ENCODE assay signal across 7 cellular contexts in the genomic region with DNA sequence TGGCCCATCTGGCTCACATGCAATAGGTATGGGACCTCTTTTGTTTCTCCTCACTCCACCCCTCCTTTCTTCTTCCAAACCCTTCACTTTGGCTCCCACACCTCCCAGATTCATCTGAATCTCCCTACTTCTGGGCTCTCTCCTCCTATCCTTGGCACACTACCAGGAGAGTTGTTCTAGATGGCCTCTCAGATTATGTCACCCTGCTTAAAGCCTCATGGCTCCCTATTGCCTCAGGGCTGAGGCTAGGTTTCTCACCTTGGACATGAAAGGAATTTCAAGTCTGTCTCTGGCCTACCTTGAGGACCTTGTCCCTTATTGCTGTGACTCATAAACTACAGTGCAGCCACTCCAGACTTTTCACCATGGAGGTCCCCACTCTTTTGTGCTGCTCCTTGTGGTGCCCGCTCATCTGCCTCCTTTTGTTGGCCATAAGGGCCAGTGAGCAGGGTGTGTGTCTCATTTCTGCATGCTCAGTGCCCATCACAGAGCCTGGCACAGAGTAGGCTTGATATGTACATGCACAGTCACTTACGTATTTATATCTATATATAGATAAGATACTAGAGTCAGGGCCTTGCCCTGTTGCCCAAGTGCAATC. TPM values are rescaled to one million over a fixed set of nuclear protein-coding genes. Genes with fewer than 3 reads are reported as not detected.
DNase-seq lines count a peak whose midpoint lies in the region; ATAC-seq and TF ChIP-seq lines count a peak whose summit lies in the region.

No MANE protein-coding gene starts in this region.

- no peak for ATAC-seq in HG02798 (IDR thresholded peaks at IDR 0.05; ENCODE audit: poor library complexity, unreplicated experiment)
- no peak for ATAC-seq in HG02610 (IDR thresholded peaks at IDR 0.05; ENCODE audit: unreplicated experiment)

- H3K27me3 ChIP-seq in liver (ENCODE audit: control insufficient read depth in 4 of 4, insufficient read depth in 4 of 4, low read length in 3 of 4): no peaks in the 10 kb centered on the region
- H3K27me3 ChIP-seq in transverse colon: no peaks in the 10 kb centered on the region
- no peaks in the 10 kb centered on the region for H3K27me3 ChIP-seq in H7 (ENCODE audit: control insufficient read depth, insufficient read depth, low read length)

- TF ChIP-seq RAD21 in liver (IDR thresholded peaks at IDR 0.05): no peak

- TF ChIP-seq POLR2A in transverse colon (IDR thresholded peaks at IDR 0.05): no peak

- peak overlapping the region; percentile 19 to 51 for H3K27ac ChIP-seq in liver (ENCODE audit: low read depth in 1 of 2, low read length in 2 of 2)
- peak overlapping the region; percentile 84 to 95 (median 90) for H3K27ac ChIP-seq in transverse colon

- 88% methylated on average over 2 of the region's 2 CpGs for WGBS in liver
- 90% methylated on average over 2 of the region's 2 CpGs; no CpG with 5 or more reads in 1 of the 2 donors for WGBS in transverse colon (ENCODE audit: low coverage in 1 of 2), 2 donors

- H3K4me1 ChIP-seq in liver (ENCODE audit: control insufficient read depth in 4 of 4, insufficient read depth in 4 of 4, low read length in 3 of 4): no peaks in the 10 kb centered on the region
- peaks cover 41 to 65% (median 48%) of the 10 kb centered on the region in 4 donors for H3K4me1 ChIP-seq in transverse colon

- no peak overlapping the region for H3K4me3 ChIP-seq in liver (ENCODE audit: low read depth in 1 of 3, low read length in 3 of 3)
- no peak overlapping the region for H3K4me3 ChIP-seq in transverse colon
- no peak overlapping the region for H3K4me3 ChIP-seq in H7 (ENCODE audit: insufficient read depth, low read depth, low read length)

- H3K9ac ChIP-seq in liver (ENCODE audit: low read depth in 1 of 2, low read length in 2 of 2): no peak overlapping the region

- DNase-seq in NCI-H1092 (lab: John Stamatoyannopoulos, UW): peak; percentile 22
- DNase-seq in cerebellar cortex (ENCODE audit: low spot score): peak; percentile 51
- no peak for DNase-seq in transverse colon
- DNase-seq in H7: no peak

- intact Hi-C loops in transverse colon (cut with DNase I; ENCODE audit: low total_unique reads): no loop called here

- TF ChIP-seq CTCF in liver (IDR thresholded peaks at IDR 0.05; ENCODE audit: low read depth, low read length, missing input control) (no peak), transverse colon (IDR thresholded peaks at IDR 0.05) (no peak)

- no peak for TF ChIP-seq EP300 in transverse colon (IDR thresholded peaks at IDR 0.05; ENCODE audit: low read depth)

- H3K9me3 ChIP-seq in liver (ENCODE audit: control insufficient read depth in 4 of 4, low read length in 3 of 4): no peaks in the 10 kb centered on the region
- no peaks in the 10 kb centered on the region for H3K9me3 ChIP-seq in transverse colon

- in situ Hi-C loops in transverse colon (cut with MboI; ENCODE audit: low pct_ligation_motif_present in 1 of 4, low pct_unique_long_range_greater_than_20kb in 1 of 4, low sequenced_read_pairs in 3 of 4): no loop called here

- H3K36me3 ChIP-seq in liver (ENCODE audit: control insufficient read depth in 4 of 4, insufficient read depth in 3 of 4, low read depth in 1 of 4, low read length in 3 of 4) (peaks cover 0 to 10% (median 4%) of the 10 kb centered on the region in 4 donors), transverse colon (no peaks in the 10 kb centered on the region), H7 (replicated peaks; ENCODE audit: control insufficient read depth, insufficient read depth, low read length) (peaks cover 13% of the 10 kb centered on the region)

TF ChIP-seq in liver, 16 proteins besides CTCF, POLR2A, EP300 and RAD21:
- TF ChIP-seq TAF1 (conservative IDR thresholded peaks at IDR 0.05): no peak
- no peak for TF ChIP-seq FOXA2 (IDR thresholded peaks at IDR 0.05)
- no peak for TF ChIP-seq ZBTB33 (IDR thresholded peaks at IDR 0.05)
- no peak for TF ChIP-seq REST (IDR thresholded peaks at IDR 0.05)
- no peak for TF ChIP-seq ATF3 (IDR thresholded peaks at IDR 0.05)
- no peak for TF ChIP-seq MAX (IDR thresholded peaks at IDR 0.05)
- TF ChIP-seq EGR1 (IDR thresholded peaks at IDR 0.05; ENCODE audit: low read depth in 2 of 2): no peak
- no peak for TF ChIP-seq NR2F2 (IDR thresholded peaks at IDR 0.05)
- TF ChIP-seq JUND (IDR thresholded peaks at IDR 0.05): no peak
- TF ChIP-seq FOXA1 (IDR thresholded peaks at IDR 0.05): no peak
- no peak for TF ChIP-seq YY1 (IDR thresholded peaks at IDR 0.05)
- no peak for TF ChIP-seq SP1 (IDR thresholded peaks at IDR 0.05)
- TF ChIP-seq HNF4A (conservative IDR thresholded peaks at IDR 0.05): no peak
- TF ChIP-seq RXRA (IDR thresholded peaks at IDR 0.05): no peak
- TF ChIP-seq HNF4G (IDR thresholded peaks at IDR 0.05): no peak
- TF ChIP-seq GABPA (IDR thresholded peaks at IDR 0.05 in 1 of 2, conservative IDR thresholded peaks at IDR 0.05 in 1 of 2): no peak

RNA-seq across cellular contexts. Expression of gene MFAP4, which starts 1.0 kb away (rescaled TPM):
- total RNA-seq in liver: 1 to 10 TPM; 2.1 to 6.5 TPM
- polyA plus RNA-seq in liver: 10 to 100 TPM in 1 of 2 donors, 1 to 10 TPM in 1; 4.9 to 13.3 TPM
- 10 to 100 TPM; 39.7 to 67.3 (median 51.5) TPM for total RNA-seq in transverse colon
- 22.2 and 24.8 TPM in 2 replicates for total RNA-seq in H7 (2014; rRNA removed; shearing (Covaris generic))

RNA-seq across cellular contexts. Expression of gene MAPK7, which starts 9.7 kb away (rescaled TPM):
- total RNA-seq in liver (1 to 10 TPM; 6.0 to 8.8 TPM), transverse colon (100 to 1,000 TPM in 1 of 4 donors, 10 to 100 TPM in 3; 15.3 to 112 (median 48.3) TPM)
- polyA plus RNA-seq in liver: 1 to 10 TPM; 3.4 to 4.4 TPM
- total RNA-seq in H7 (2014; rRNA removed; shearing (Covaris generic)): 26.1 and 30.4 TPM in 2 replicates

RNA-seq across cellular contexts. Expression of gene RNF112, which starts 23.0 kb away (rescaled TPM):
- under 1 TPM; 0.23 to 0.42 TPM for total RNA-seq in liver
- under 1 TPM; 0.04 to 0.17 TPM for polyA plus RNA-seq in liver
- total RNA-seq in transverse colon: 1 to 10 TPM; 2.2 to 7.2 (median 3.9) TPM
- 2.3 and 3.0 TPM in 2 replicates for total RNA-seq in H7 (2014; rRNA removed; shearing (Covaris generic))

RNA-seq across cellular contexts. Expression of gene B9D1, which starts 25.5 kb away (rescaled TPM):
- total RNA-seq in liver (10 to 100 TPM; 10.8 to 22.0 TPM), transverse colon (10 to 100 TPM in 2 of 4 donors, 1 to 10 TPM in 2; 6.0 to 17.6 (median 9.5) TPM)
- polyA plus RNA-seq in liver: 10 to 100 TPM in 1 of 2 donors, 1 to 10 TPM in 1; 8.4 to 10.8 TPM
- 61.5 and 63.5 TPM in 2 replicates for total RNA-seq in H7 (2014; rRNA removed; shearing (Covaris generic))

Comparison
In these comparisons a context has a peak if more than half of its experiments do, and no peak if none do; other contexts are left out.
1. DNase-seq: peak in NCI-H1092 (single experiment) and cerebellar cortex (single experiment); none in transverse colon (single experiment) and H7 (single experiment).